In genomic region chr4:29066856-29067255, GRCh38 we compare ENCODE assay signal across 32 cellular contexts.
"Had no signal": no experiment of that assay in that cellular context is flagged by ENCODE, and none has a peak within 500 bp of the region (broad histone marks: within the 10 kb centered on the region; RNA-seq: fewer than 3 reads in every experiment).

No MANE protein-coding gene starts in this region.

- H3K4me3 ChIP-seq: adrenal gland, ascending aorta, coronary artery, dorsolateral prefrontal cortex, gastroesophageal sphincter had no signal

- DNase-seq: activated B cell treated with CpG ODN at 0.5 μM for 24 hours; activated CD4-positive, alpha-beta T cell treated with anti-CD3 and anti-CD28 coated beads for 48 hours; activated CD4-positive, alpha-beta T cell treated with anti-CD3 and anti-CD28 coated beads, Interleukin-2, amount 50 U/mL, for 1 hour; activated CD4-positive, alpha-beta T cell treated with anti-CD3 and anti-CD28 coated beads, Interleukin-2, amount 50 U/mL, for 48 hours; activated CD8-positive, alpha-beta memory T cell treated with anti-CD3 and anti-CD28 coated beads for 24 hours; activated CD8-positive, alpha-beta T cell treated with anti-CD3 and anti-CD28 coated beads for 36 hours; activated effector memory CD4-positive, alpha-beta T cell treated with Interleukin-2 at 50 U/mL for 16 hours; activated naive CD4-positive, alpha-beta T cell treated with anti-CD3 and anti-CD28 coated beads for 36 hours; activated naive CD8-positive, alpha-beta T cell treated with anti-CD3 and anti-CD28 coated beads for 36 hours; activated naive CD8-positive, alpha-beta T cell treated with anti-CD3 and anti-CD28 coated beads, Interleukin-2, amount 50 U/mL, for 24 hours; activated T-cell treated with anti-CD3 and anti-CD28 coated beads, Interleukin-2, amount 50 U/mL, for 4 hours; adrenal gland; brain microvascular endothelial cell; dorsolateral prefrontal cortex; effector memory CD4-positive, alpha-beta T cell; endodermal cell; foreskin melanocyte; head of caudate nucleus; T-cell; T1000; WERI-Rb-1 had no signal

- H3K27ac ChIP-seq: adrenal gland, ascending aorta, brain microvascular endothelial cell, coronary artery, dorsolateral prefrontal cortex, gastroesophageal sphincter, WERI-Rb-1 had no signal

- H3K4me3 Mint-ChIP-seq: activated B cell treated with CpG ODN at 0.5 μM for 24 hours; activated CD8-positive, alpha-beta T cell treated with anti-CD3 and anti-CD28 coated beads for 36 hours; activated naive CD4-positive, alpha-beta T cell treated with anti-CD3 and anti-CD28 coated beads for 36 hours; activated naive CD4-positive, alpha-beta T cell treated with anti-CD3 and anti-CD28 coated beads, Interleukin-2, amount 50 U/mL, for 24 hours; activated naive CD8-positive, alpha-beta T cell treated with anti-CD3 and anti-CD28 coated beads for 36 hours; activated naive CD8-positive, alpha-beta T cell treated with anti-CD3 and anti-CD28 coated beads, Interleukin-2, amount 50 U/mL, for 24 hours; activated T-cell treated with anti-CD3 and anti-CD28 coated beads, Interleukin-2, amount 50 U/mL, for 4 hours; activated T-helper 17 cell treated with anti-CD3 and anti-CD28 coated beads, Interleukin-2, amount 50 U/mL, for 72 hours; central memory CD8-positive, alpha-beta T cell; dendritic cell treated with granulocyte-macrophage colony-stimulating factor and Interleukin-4, amounts not matched to agents 40 ng/mL and 50 ng/mL, for 4 days; endodermal cell; T-cell; T-helper 1 cell treated with Interleukin-12 subunit alpha and Interleukin-12 subunit beta and Interleukin-4 antibody, amounts not matched to agents 30 μg/mL and 1 μg/mL, for 36 hours; T-helper 2 cell treated with Interferon-gamma antibody and Interleukin-4, amounts not matched to agents 5 μg/mL and 100 μg/mL, for 36 hours had no signal

- H3K36me3 Mint-ChIP-seq: activated naive CD4-positive, alpha-beta T cell treated with anti-CD3 and anti-CD28 coated beads, Interleukin-2, amount 50 U/mL, for 24 hours; activated naive CD8-positive, alpha-beta T cell treated with anti-CD3 and anti-CD28 coated beads for 36 hours; T-cell had no signal

- H3K4me1 ChIP-seq: adrenal gland, ascending aorta, gastroesophageal sphincter had no signal

- ATAC-seq: activated CD4-positive, CD25-positive, alpha-beta regulatory T cell treated with anti-CD3 and anti-CD28 coated beads, Interleukin-2, amount 50 U/mL, for 24 hours; activated CD8-positive, alpha-beta T cell treated with anti-CD3 and anti-CD28 coated beads for 36 hours; activated naive CD8-positive, alpha-beta T cell treated with anti-CD3 and anti-CD28 coated beads, Interleukin-2, amount 50 U/mL, for 24 hours; activated T-cell treated with anti-CD3 and anti-CD28 coated beads, Interleukin-2, amount 50 U/mL, for 4 hours; activated T-helper 17 cell treated with anti-CD3 and anti-CD28 coated beads, Interleukin-2, amount 50 U/mL, for 72 hours; esophagus mucosa; gastroesophageal sphincter; T-cell had no signal

- H3K27me3 ChIP-seq: adrenal gland, ascending aorta, brain microvascular endothelial cell, dorsolateral prefrontal cortex, gastroesophageal sphincter had no signal

- H3K4me1 Mint-ChIP-seq: activated B cell treated with CpG ODN at 0.5 μM for 24 hours; activated naive CD4-positive, alpha-beta T cell treated with anti-CD3 and anti-CD28 coated beads, Interleukin-2, amount 50 U/mL, for 24 hours; activated naive CD8-positive, alpha-beta T cell treated with anti-CD3 and anti-CD28 coated beads for 36 hours; activated naive CD8-positive, alpha-beta T cell treated with anti-CD3 and anti-CD28 coated beads, Interleukin-2, amount 50 U/mL, for 24 hours; activated T-helper 17 cell treated with anti-CD3 and anti-CD28 coated beads, Interleukin-2, amount 50 U/mL, for 72 hours; central memory CD8-positive, alpha-beta T cell; endodermal cell; T-cell had no signal

- H3K36me3 ChIP-seq: adrenal gland, ascending aorta, brain microvascular endothelial cell, gastroesophageal sphincter, WERI-Rb-1 had no signal

- H3K27me3 Mint-ChIP-seq: activated B cell treated with CpG ODN at 0.5 μM for 24 hours; activated CD8-positive, alpha-beta T cell treated with anti-CD3 and anti-CD28 coated beads for 36 hours; activated naive CD4-positive, alpha-beta T cell treated with anti-CD3 and anti-CD28 coated beads, Interleukin-2, amount 50 U/mL, for 24 hours; activated naive CD8-positive, alpha-beta T cell treated with anti-CD3 and anti-CD28 coated beads for 36 hours; activated naive CD8-positive, alpha-beta T cell treated with anti-CD3 and anti-CD28 coated beads, Interleukin-2, amount 50 U/mL, for 24 hours; activated T-helper 17 cell treated with anti-CD3 and anti-CD28 coated beads, Interleukin-2, amount 50 U/mL, for 72 hours; central memory CD8-positive, alpha-beta T cell; dendritic cell treated with granulocyte-macrophage colony-stimulating factor and Interleukin-4, amounts not matched to agents 40 ng/mL and 50 ng/mL, for 4 days; T-cell had no signal

- H3K27ac Mint-ChIP-seq: activated B cell treated with CpG ODN at 0.5 μM for 24 hours; activated CD8-positive, alpha-beta T cell treated with anti-CD3 and anti-CD28 coated beads for 36 hours; activated naive CD4-positive, alpha-beta T cell treated with anti-CD3 and anti-CD28 coated beads for 36 hours; activated naive CD4-positive, alpha-beta T cell treated with anti-CD3 and anti-CD28 coated beads, Interleukin-2, amount 50 U/mL, for 24 hours; activated naive CD8-positive, alpha-beta T cell treated with anti-CD3 and anti-CD28 coated beads for 36 hours; activated naive CD8-positive, alpha-beta T cell treated with anti-CD3 and anti-CD28 coated beads, Interleukin-2, amount 50 U/mL, for 24 hours; activated T-helper 17 cell treated with anti-CD3 and anti-CD28 coated beads, Interleukin-2, amount 50 U/mL, for 72 hours; dendritic cell treated with granulocyte-macrophage colony-stimulating factor and Interleukin-4, amounts not matched to agents 40 ng/mL and 50 ng/mL, for 4 days; endodermal cell; T-cell; T-helper 1 cell treated with Interleukin-12 subunit alpha and Interleukin-12 subunit beta and Interleukin-4 antibody, amounts not matched to agents 30 μg/mL and 1 μg/mL, for 36 hours; T-helper 2 cell treated with Interferon-gamma antibody and Interleukin-4, amounts not matched to agents 5 μg/mL and 100 μg/mL, for 36 hours had no signal
